In the genomic region with DNA sequence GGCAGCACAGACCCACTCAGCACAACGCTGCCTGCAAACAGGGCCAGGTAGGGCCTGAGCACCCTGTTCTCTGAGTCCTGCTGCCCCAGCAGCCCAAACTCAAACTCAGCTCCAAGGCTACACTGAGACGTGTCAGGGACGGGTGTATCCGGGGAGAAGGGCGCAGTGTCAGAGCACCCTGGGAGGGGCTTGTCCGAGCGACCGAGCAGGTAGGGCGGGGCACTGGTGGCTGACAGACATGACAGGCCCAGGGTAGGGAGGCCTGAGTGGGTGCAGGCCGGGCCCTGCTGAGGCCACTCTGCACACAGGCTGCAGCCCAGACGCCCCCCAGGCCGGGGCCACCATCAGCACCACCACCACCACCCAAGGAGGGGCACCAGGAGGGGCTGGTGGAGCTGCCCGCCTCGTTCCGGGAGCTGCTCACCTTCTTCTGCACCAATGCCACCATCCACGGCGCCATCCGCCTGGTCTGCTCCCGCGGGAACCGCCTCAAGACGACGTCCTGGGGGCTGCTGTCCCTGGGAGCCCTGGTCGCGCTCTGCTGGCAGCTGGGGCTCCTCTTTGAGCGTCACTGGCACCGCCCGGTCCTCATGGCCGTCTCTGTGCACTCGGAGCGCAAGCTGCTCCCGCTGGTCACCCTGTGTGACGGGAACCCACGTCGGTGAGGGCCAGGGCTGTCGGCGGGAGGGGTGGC, we compare ENCODE assay signal across 2 cellular contexts.
TF ChIP-seq lines count a peak whose summit lies in the region.

No MANE protein-coding gene starts in this region.

TF ChIP-seq in A549, 52 proteins besides CTCF, POLR2A, EP300 and RAD21:
- TF ChIP-seq, protein P1, sequence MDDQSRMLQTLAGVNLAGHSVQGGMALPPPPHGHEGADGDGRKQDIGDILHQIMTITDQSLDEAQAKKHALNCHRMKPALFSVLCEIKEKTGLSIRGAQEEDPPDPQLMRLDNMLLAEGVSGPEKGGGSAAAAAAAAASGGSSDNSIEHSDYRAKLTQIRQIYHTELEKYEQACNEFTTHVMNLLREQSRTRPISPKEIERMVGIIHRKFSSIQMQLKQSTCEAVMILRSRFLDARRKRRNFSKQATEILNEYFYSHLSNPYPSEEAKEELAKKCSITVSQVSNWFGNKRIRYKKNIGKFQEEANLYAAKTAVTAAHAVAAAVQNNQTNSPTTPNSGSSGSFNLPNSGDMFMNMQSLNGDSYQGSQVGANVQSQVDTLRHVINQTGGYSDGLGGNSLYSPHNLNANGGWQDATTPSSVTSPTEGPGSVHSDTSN (IDR thresholded peaks at IDR 0.05), result peak; percentile 25; the same call in 1 of the 2 replicates
- TF ChIP-seq HOXB5 (CRISPR knock-in tag; IDR thresholded peaks at IDR 0.05) (no peak), GATA3 (IDR thresholded peaks at IDR 0.05; ENCODE audit: borderline replicate concordance) (no peak)

TF ChIP-seq in GM23338, 12 proteins besides CTCF, POLR2A, EP300 and RAD21:
- TF ChIP-seq, protein P2, sequence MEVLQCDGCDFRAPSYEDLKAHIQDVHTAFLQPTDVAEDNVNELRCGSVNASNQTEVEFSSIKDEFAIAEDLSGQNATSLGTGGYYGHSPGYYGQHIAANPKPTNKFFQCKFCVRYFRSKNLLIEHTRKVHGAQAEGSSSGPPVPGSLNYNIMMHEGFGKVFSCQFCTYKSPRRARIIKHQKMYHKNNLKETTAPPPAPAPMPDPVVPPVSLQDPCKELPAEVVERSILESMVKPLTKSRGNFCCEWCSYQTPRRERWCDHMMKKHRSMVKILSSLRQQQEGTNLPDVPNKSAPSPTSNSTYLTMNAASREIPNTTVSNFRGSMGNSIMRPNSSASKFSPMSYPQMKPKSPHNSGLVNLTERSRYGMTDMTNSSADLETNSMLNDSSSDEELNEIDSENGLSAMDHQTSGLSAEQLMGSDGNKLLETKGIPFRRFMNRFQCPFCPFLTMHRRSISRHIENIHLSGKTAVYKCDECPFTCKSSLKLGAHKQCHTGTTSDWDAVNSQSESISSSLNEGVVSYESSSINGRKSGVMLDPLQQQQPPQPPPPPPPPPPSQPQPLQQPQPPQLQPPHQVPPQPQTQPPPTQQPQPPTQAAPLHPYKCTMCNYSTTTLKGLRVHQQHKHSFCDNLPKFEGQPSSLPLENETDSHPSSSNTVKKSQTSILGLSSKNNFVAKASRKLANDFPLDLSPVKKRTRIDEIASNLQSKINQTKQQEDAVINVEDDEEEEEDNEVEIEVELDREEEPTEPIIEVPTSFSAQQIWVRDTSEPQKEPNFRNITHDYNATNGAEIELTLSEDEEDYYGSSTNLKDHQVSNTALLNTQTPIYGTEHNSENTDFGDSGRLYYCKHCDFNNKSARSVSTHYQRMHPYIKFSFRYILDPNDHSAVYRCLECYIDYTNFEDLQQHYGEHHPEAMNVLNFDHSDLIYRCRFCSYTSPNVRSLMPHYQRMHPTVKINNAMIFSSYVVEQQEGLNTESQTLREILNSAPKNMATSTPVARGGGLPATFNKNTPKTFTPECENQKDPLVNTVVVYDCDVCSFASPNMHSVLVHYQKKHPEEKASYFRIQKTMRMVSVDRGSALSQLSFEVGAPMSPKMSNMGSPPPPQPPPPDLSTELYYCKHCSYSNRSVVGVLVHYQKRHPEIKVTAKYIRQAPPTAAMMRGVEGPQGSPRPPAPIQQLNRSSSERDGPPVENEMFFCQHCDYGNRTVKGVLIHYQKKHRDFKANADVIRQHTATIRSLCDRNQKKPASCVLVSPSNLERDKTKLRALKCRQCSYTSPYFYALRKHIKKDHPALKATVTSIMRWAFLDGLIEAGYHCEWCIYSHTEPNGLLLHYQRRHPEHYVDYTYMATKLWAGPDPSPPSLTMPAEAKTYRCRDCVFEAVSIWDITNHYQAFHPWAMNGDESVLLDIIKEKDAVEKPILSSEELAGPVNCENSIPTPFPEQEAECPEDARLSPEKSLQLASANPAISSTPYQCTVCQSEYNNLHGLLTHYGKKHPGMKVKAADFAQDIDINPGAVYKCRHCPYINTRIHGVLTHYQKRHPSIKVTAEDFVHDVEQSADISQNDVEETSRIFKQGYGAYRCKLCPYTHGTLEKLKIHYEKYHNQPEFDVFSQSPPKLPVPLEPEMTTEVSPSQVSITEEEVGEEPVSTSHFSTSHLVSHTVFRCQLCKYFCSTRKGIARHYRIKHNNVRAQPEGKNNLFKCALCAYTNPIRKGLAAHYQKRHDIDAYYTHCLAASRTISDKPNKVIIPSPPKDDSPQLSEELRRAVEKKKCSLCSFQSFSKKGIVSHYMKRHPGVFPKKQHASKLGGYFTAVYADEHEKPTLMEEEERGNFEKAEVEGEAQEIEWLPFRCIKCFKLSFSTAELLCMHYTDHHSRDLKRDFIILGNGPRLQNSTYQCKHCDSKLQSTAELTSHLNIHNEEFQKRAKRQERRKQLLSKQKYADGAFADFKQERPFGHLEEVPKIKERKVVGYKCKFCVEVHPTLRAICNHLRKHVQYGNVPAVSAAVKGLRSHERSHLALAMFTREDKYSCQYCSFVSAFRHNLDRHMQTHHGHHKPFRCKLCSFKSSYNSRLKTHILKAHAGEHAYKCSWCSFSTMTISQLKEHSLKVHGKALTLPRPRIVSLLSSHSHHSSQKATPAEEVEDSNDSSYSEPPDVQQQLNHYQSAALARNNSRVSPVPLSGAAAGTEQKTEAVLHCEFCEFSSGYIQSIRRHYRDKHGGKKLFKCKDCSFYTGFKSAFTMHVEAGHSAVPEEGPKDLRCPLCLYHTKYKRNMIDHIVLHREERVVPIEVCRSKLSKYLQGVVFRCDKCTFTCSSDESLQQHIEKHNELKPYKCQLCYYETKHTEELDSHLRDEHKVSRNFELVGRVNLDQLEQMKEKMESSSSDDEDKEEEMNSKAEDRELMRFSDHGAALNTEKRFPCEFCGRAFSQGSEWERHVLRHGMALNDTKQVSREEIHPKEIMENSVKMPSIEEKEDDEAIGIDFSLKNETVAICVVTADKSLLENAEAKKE (CRISPR knock-in tag; IDR thresholded peaks at IDR 0.05), result no peak
- TF ChIP-seq ZNF114 (CRISPR knock-in tag; IDR thresholded peaks at IDR 0.05), result no peak
- no peak for TF ChIP-seq CREB1 (CRISPR knock-in tag; IDR thresholded peaks at IDR 0.05; ENCODE audit: low read depth)
- TF ChIP-seq JUNB (IDR thresholded peaks at IDR 0.05; ENCODE audit: unreplicated experiment), result no peak
- TF ChIP-seq, protein P3, sequence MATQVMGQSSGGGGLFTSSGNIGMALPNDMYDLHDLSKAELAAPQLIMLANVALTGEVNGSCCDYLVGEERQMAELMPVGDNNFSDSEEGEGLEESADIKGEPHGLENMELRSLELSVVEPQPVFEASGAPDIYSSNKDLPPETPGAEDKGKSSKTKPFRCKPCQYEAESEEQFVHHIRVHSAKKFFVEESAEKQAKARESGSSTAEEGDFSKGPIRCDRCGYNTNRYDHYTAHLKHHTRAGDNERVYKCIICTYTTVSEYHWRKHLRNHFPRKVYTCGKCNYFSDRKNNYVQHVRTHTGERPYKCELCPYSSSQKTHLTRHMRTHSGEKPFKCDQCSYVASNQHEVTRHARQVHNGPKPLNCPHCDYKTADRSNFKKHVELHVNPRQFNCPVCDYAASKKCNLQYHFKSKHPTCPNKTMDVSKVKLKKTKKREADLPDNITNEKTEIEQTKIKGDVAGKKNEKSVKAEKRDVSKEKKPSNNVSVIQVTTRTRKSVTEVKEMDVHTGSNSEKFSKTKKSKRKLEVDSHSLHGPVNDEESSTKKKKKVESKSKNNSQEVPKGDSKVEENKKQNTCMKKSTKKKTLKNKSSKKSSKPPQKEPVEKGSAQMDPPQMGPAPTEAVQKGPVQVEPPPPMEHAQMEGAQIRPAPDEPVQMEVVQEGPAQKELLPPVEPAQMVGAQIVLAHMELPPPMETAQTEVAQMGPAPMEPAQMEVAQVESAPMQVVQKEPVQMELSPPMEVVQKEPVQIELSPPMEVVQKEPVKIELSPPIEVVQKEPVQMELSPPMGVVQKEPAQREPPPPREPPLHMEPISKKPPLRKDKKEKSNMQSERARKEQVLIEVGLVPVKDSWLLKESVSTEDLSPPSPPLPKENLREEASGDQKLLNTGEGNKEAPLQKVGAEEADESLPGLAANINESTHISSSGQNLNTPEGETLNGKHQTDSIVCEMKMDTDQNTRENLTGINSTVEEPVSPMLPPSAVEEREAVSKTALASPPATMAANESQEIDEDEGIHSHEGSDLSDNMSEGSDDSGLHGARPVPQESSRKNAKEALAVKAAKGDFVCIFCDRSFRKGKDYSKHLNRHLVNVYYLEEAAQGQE (IDR thresholded peaks at IDR 0.05; ENCODE audit: unreplicated experiment), result no peak
- TF ChIP-seq EZH2 (IDR thresholded peaks at IDR 0.05; ENCODE audit: low read depth, unreplicated experiment), result no peak
- no peak for TF ChIP-seq STAT1 (IDR thresholded peaks at IDR 0.05; ENCODE audit: unreplicated experiment)
- no peak for TF ChIP-seq EZH2phosphoT487 (IDR thresholded peaks at IDR 0.05; ENCODE audit: unreplicated experiment)
- no peak for TF ChIP-seq ZNF331 (CRISPR knock-in tag; IDR thresholded peaks at IDR 0.05; ENCODE audit: low read depth)
- TF ChIP-seq, protein P4, sequence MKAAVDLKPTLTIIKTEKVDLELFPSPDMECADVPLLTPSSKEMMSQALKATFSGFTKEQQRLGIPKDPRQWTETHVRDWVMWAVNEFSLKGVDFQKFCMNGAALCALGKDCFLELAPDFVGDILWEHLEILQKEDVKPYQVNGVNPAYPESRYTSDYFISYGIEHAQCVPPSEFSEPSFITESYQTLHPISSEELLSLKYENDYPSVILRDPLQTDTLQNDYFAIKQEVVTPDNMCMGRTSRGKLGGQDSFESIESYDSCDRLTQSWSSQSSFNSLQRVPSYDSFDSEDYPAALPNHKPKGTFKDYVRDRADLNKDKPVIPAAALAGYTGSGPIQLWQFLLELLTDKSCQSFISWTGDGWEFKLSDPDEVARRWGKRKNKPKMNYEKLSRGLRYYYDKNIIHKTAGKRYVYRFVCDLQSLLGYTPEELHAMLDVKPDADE (IDR thresholded peaks at IDR 0.05), result no peak
- TF ChIP-seq POLR2AphosphoS5 (IDR thresholded peaks at IDR 0.05; ENCODE audit: low read depth), result no peak
- no peak for TF ChIP-seq NANOG (IDR thresholded peaks at IDR 0.05; ENCODE audit: borderline replicate concordance)
